Comparison of ENCODE assay signal across 39 cellular contexts in the genomic region with DNA sequence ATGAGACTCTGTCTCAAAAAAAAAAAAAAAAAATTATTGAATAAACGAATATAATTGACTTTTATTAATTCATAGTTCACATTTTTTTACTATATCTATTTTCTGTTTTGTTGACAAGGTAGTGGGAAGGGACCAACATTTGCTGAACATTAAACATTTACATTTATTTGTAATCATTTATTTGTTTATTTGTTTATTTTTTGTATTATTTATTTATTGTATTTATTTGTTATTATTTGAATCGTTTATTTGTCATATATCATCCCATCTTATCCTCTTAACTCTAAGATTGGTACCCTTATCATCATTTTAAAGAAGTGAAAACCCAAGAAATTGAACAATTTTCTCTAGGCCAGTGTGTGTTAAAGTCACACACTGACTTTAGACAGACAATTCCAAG.
"Had no signal": no experiment of that assay in that cellular context is flagged by ENCODE, and none has a peak within 500 bp of the region (broad histone marks: within the 10 kb centered on the region; RNA-seq: fewer than 3 reads in every experiment).

No MANE protein-coding gene starts in this region.

- H3K36me3 ChIP-seq: ascending aorta, cardiac muscle cell had no signal

- H3K36me3 Mint-ChIP-seq: activated CD8-positive, alpha-beta memory T cell treated with anti-CD3 and anti-CD28 coated beads, Interleukin-2, amount 10 ng/mL, durations not matched to agents 7 days and 5 days; activated naive CD4-positive, alpha-beta T cell treated with anti-CD3 and anti-CD28 coated beads, Interleukin-2, amount 10 ng/mL, durations not matched to agents 7 days and 5 days; activated naive CD4-positive, alpha-beta T cell treated with anti-CD3 and anti-CD28 coated beads, Interleukin-2, amount 50 U/mL, for 24 hours; activated naive CD8-positive, alpha-beta T cell; activated naive CD8-positive, alpha-beta T cell treated with anti-CD3 and anti-CD28 coated beads, Interleukin-2, amount 10 ng/mL, durations not matched to agents 7 days and 5 days; brain had no signal

- ATAC-seq: activated CD4-positive, alpha-beta T cell treated with anti-CD3 and anti-CD28 coated beads for 36 hours; activated CD4-positive, CD25-positive, alpha-beta regulatory T cell treated with anti-CD3 and anti-CD28 coated beads, Interleukin-2, amount 50 U/mL, for 24 hours; activated CD8-positive, alpha-beta memory T cell treated with anti-CD3 and anti-CD28 coated beads, Interleukin-2, amount 10 ng/mL, durations not matched to agents 7 days and 5 days; activated CD8-positive, alpha-beta T cell treated with anti-CD3 and anti-CD28 coated beads, Interleukin-2, amount 10 ng/mL, durations not matched to agents 7 days and 5 days; activated naive CD8-positive, alpha-beta T cell treated with anti-CD3 and anti-CD28 coated beads, Interleukin-2, amount 50 U/mL, for 24 hours had no signal

- H3K4me1 ChIP-seq: ascending aorta had no signal

- FAIRE-seq: bronchial epithelial cell, TTC549 had no signal

- H3K4me3 ChIP-seq: ascending aorta, cardiac muscle cell had no signal

- DNase-seq: activated CD4-positive, alpha-beta memory T cell treated with anti-CD3 and anti-CD28 coated beads, Interleukin-2, amount 10 ng/mL, durations not matched to agents 7 days and 5 days; activated CD4-positive, alpha-beta T cell treated with anti-CD3 and anti-CD28 coated beads for 1 hour; activated CD4-positive, alpha-beta T cell treated with anti-CD3 and anti-CD28 coated beads for 36 hours; activated CD4-positive, alpha-beta T cell treated with anti-CD3 and anti-CD28 coated beads for 48 hours; activated CD4-positive, alpha-beta T cell treated with anti-CD3 and anti-CD28 coated beads, Interleukin-2, amount 10 ng/mL, durations not matched to agents 7 days and 5 days; activated CD4-positive, alpha-beta T cell treated with anti-CD3 and anti-CD28 coated beads, Interleukin-2, amount 50 U/mL, for 48 hours; activated CD4-positive, CD25-positive, alpha-beta regulatory T cell; activated CD8-positive, alpha-beta memory T cell treated with anti-CD3 and anti-CD28 coated beads for 24 hours; activated CD8-positive, alpha-beta memory T cell treated with anti-CD3 and anti-CD28 coated beads, Interleukin-2, amount 10 ng/mL, durations not matched to agents 7 days and 5 days; activated CD8-positive, alpha-beta memory T cell treated with anti-CD3 and anti-CD28 coated beads, Interleukin-2, amount 50 U/mL, for 48 hours; activated CD8-positive, alpha-beta T cell treated with anti-CD3 and anti-CD28 coated beads, Interleukin-2, amount 10 ng/mL, durations not matched to agents 7 days and 5 days; activated effector memory CD4-positive, alpha-beta T cell treated with Interleukin-2 at 50 U/mL for 16 hours; activated gamma-delta T cell; activated naive CD4-positive, alpha-beta T cell treated with anti-CD3 and anti-CD28 coated beads, Interleukin-2, amount 10 ng/mL, durations not matched to agents 7 days and 5 days; activated naive CD4-positive, alpha-beta T cell treated with Interleukin-2 at 50 U/mL for 16 hours; activated naive CD8-positive, alpha-beta T cell treated with anti-CD3 and anti-CD28 coated beads, Interleukin-2, amount 10 ng/mL, durations not matched to agents 7 days and 5 days; activated naive CD8-positive, alpha-beta T cell treated with anti-CD3 and anti-CD28 coated beads, Interleukin-2, amount 50 U/mL, for 24 hours; activated T-cell treated with anti-CD3 and anti-CD28 coated beads, Interleukin-2, amount 50 U/mL, for 24 hours; activated T-cell treated with anti-CD3 and anti-CD28 coated beads, Interleukin-2, amount 50 U/mL, for 48 hours; amygdala; anterior cingulate cortex; caudate nucleus; cerebellar nuclear complex; T-helper 1 cell; T-helper 2 cell; T-helper 9 cell had no signal

- H3K9me3 Mint-ChIP-seq: activated CD4-positive, alpha-beta T cell treated with anti-CD3 and anti-CD28 coated beads, Interleukin-2, amount 10 ng/mL, durations not matched to agents 7 days and 5 days; activated naive CD4-positive, alpha-beta T cell treated with anti-CD3 and anti-CD28 coated beads, Interleukin-2, amount 50 U/mL, for 24 hours; activated naive CD8-positive, alpha-beta T cell treated with anti-CD3 and anti-CD28 coated beads, Interleukin-2, amount 10 ng/mL, durations not matched to agents 7 days and 5 days; brain; T-helper 1 cell treated with Interleukin-12 subunit alpha and Interleukin-12 subunit beta and Interleukin-4 antibody, amounts not matched to agents 30 μg/mL and 1 μg/mL, for 36 hours had no signal

- H3K27me3 Mint-ChIP-seq: activated CD4-positive, alpha-beta memory T cell treated with anti-CD3 and anti-CD28 coated beads, Interleukin-2, amount 10 ng/mL, durations not matched to agents 7 days and 5 days; activated CD4-positive, alpha-beta T cell treated with anti-CD3 and anti-CD28 coated beads for 36 hours; activated CD4-positive, alpha-beta T cell treated with anti-CD3 and anti-CD28 coated beads, Interleukin-2, amount 10 ng/mL, durations not matched to agents 7 days and 5 days; activated CD8-positive, alpha-beta memory T cell treated with anti-CD3 and anti-CD28 coated beads, Interleukin-2, amount 10 ng/mL, durations not matched to agents 7 days and 5 days; activated naive CD4-positive, alpha-beta T cell treated with anti-CD3 and anti-CD28 coated beads, Interleukin-2, amount 10 ng/mL, durations not matched to agents 7 days and 5 days; activated naive CD4-positive, alpha-beta T cell treated with anti-CD3 and anti-CD28 coated beads, Interleukin-2, amount 50 U/mL, for 24 hours; activated naive CD8-positive, alpha-beta T cell; activated naive CD8-positive, alpha-beta T cell treated with anti-CD3 and anti-CD28 coated beads, Interleukin-2, amount 10 ng/mL, durations not matched to agents 7 days and 5 days; activated naive CD8-positive, alpha-beta T cell treated with anti-CD3 and anti-CD28 coated beads, Interleukin-2, amount 50 U/mL, for 24 hours; activated T-cell treated with anti-CD3 and anti-CD28 coated beads, Interleukin-2, amount 50 U/mL, for 24 hours; brain; central memory CD8-positive, alpha-beta T cell had no signal

- H3K4me1 Mint-ChIP-seq: activated CD4-positive, alpha-beta memory T cell treated with anti-CD3 and anti-CD28 coated beads, Interleukin-2, amount 10 ng/mL, durations not matched to agents 7 days and 5 days; activated CD4-positive, alpha-beta T cell treated with anti-CD3 and anti-CD28 coated beads for 36 hours; activated CD4-positive, alpha-beta T cell treated with anti-CD3 and anti-CD28 coated beads, Interleukin-2, amount 10 ng/mL, durations not matched to agents 7 days and 5 days; activated CD8-positive, alpha-beta memory T cell treated with anti-CD3 and anti-CD28 coated beads, Interleukin-2, amount 10 ng/mL, durations not matched to agents 7 days and 5 days; activated naive CD4-positive, alpha-beta T cell treated with anti-CD3 and anti-CD28 coated beads, Interleukin-2, amount 10 ng/mL, durations not matched to agents 7 days and 5 days; activated naive CD4-positive, alpha-beta T cell treated with anti-CD3 and anti-CD28 coated beads, Interleukin-2, amount 50 U/mL, for 24 hours; activated naive CD8-positive, alpha-beta T cell treated with anti-CD3 and anti-CD28 coated beads, Interleukin-2, amount 10 ng/mL, durations not matched to agents 7 days and 5 days; activated naive CD8-positive, alpha-beta T cell treated with anti-CD3 and anti-CD28 coated beads, Interleukin-2, amount 50 U/mL, for 24 hours; brain; central memory CD8-positive, alpha-beta T cell had no signal

- H3K27ac Mint-ChIP-seq: activated CD4-positive, alpha-beta memory T cell treated with anti-CD3 and anti-CD28 coated beads, Interleukin-2, amount 10 ng/mL, durations not matched to agents 7 days and 5 days; activated CD4-positive, alpha-beta T cell treated with anti-CD3 and anti-CD28 coated beads for 36 hours; activated CD4-positive, alpha-beta T cell treated with anti-CD3 and anti-CD28 coated beads, Interleukin-2, amount 10 ng/mL, durations not matched to agents 7 days and 5 days; activated CD8-positive, alpha-beta memory T cell treated with anti-CD3 and anti-CD28 coated beads, Interleukin-2, amount 10 ng/mL, durations not matched to agents 7 days and 5 days; activated CD8-positive, alpha-beta T cell treated with anti-CD3 and anti-CD28 coated beads, Interleukin-2, amount 10 ng/mL, durations not matched to agents 7 days and 5 days; activated naive CD4-positive, alpha-beta T cell treated with anti-CD3 and anti-CD28 coated beads, Interleukin-2, amount 10 ng/mL, durations not matched to agents 7 days and 5 days; activated naive CD4-positive, alpha-beta T cell treated with anti-CD3 and anti-CD28 coated beads, Interleukin-2, amount 50 U/mL, for 24 hours; activated naive CD8-positive, alpha-beta T cell; activated naive CD8-positive, alpha-beta T cell treated with anti-CD3 and anti-CD28 coated beads, Interleukin-2, amount 10 ng/mL, durations not matched to agents 7 days and 5 days; activated naive CD8-positive, alpha-beta T cell treated with anti-CD3 and anti-CD28 coated beads, Interleukin-2, amount 50 U/mL, for 24 hours; activated T-cell treated with anti-CD3 and anti-CD28 coated beads, Interleukin-2, amount 50 U/mL, for 24 hours; activated T-helper 2 cell treated with anti-CD3 and anti-CD28 coated beads, Interferon-gamma antibody, Interleukin-2, Interleukin-4, amounts not matched to agents 10 μg/mL and 5 μg/mL and 100 μg/mL, durations not matched to agents 14 hours and 24 hours and 36 hours; brain; T-helper 1 cell treated with Interleukin-12 subunit alpha and Interleukin-12 subunit beta and Interleukin-4 antibody, amounts not matched to agents 30 μg/mL and 1 μg/mL, for 36 hours; T-helper 2 cell treated with Interferon-gamma antibody and Interleukin-4, amounts not matched to agents 5 μg/mL and 100 μg/mL, for 36 hours had no signal

- H3K9me3 ChIP-seq: ascending aorta had no signal

- H3K27me3 ChIP-seq: ascending aorta, cardiac muscle cell had no signal

- H3K27ac ChIP-seq: ascending aorta, cardiac muscle cell, VCaP had no signal

- H3K4me3 Mint-ChIP-seq: activated CD4-positive, alpha-beta memory T cell treated with anti-CD3 and anti-CD28 coated beads, Interleukin-2, amount 10 ng/mL, durations not matched to agents 7 days and 5 days; activated CD4-positive, alpha-beta T cell treated with anti-CD3 and anti-CD28 coated beads for 36 hours; activated CD4-positive, alpha-beta T cell treated with anti-CD3 and anti-CD28 coated beads, Interleukin-2, amount 10 ng/mL, durations not matched to agents 7 days and 5 days; activated CD8-positive, alpha-beta memory T cell treated with anti-CD3 and anti-CD28 coated beads, Interleukin-2, amount 10 ng/mL, durations not matched to agents 7 days and 5 days; activated CD8-positive, alpha-beta T cell treated with anti-CD3 and anti-CD28 coated beads, Interleukin-2, amount 10 ng/mL, durations not matched to agents 7 days and 5 days; activated naive CD4-positive, alpha-beta T cell treated with anti-CD3 and anti-CD28 coated beads, Interleukin-2, amount 10 ng/mL, durations not matched to agents 7 days and 5 days; activated naive CD4-positive, alpha-beta T cell treated with anti-CD3 and anti-CD28 coated beads, Interleukin-2, amount 50 U/mL, for 24 hours; activated naive CD8-positive, alpha-beta T cell; activated naive CD8-positive, alpha-beta T cell treated with anti-CD3 and anti-CD28 coated beads, Interleukin-2, amount 10 ng/mL, durations not matched to agents 7 days and 5 days; activated naive CD8-positive, alpha-beta T cell treated with anti-CD3 and anti-CD28 coated beads, Interleukin-2, amount 50 U/mL, for 24 hours; activated T-cell treated with anti-CD3 and anti-CD28 coated beads, Interleukin-2, amount 50 U/mL, for 24 hours; brain; central memory CD8-positive, alpha-beta T cell; T-helper 1 cell treated with Interleukin-12 subunit alpha and Interleukin-12 subunit beta and Interleukin-4 antibody, amounts not matched to agents 30 μg/mL and 1 μg/mL, for 36 hours; T-helper 2 cell treated with Interferon-gamma antibody and Interleukin-4, amounts not matched to agents 5 μg/mL and 100 μg/mL, for 36 hours had no signal
